In genomic region chr9:128685022-128685332, GRCh38 we compare ENCODE assay signal across 8 cellular contexts. TPM values are rescaled to one million over a fixed set of nuclear protein-coding genes. Genes with fewer than 3 reads are reported as not detected.
DNase-seq lines count a peak whose midpoint lies in the region; ATAC-seq and TF ChIP-seq lines count a peak whose summit lies in the region.

No MANE protein-coding gene starts in this region.

- H3K36me3 Mint-ChIP-seq in activated CD4-positive, alpha-beta T cell treated with anti-CD3 and anti-CD28 coated beads, Interleukin-2, amount 10 ng/mL, durations not matched to agents 7 days and 5 days (ENCODE audit: low read depth): peaks cover 12% of the 10 kb centered on the region

- H3K9me2 ChIP-seq in hepatocyte (replicated peaks; ENCODE audit: insufficient read depth): no peaks in the 10 kb centered on the region

- H3K9me3 Mint-ChIP-seq in activated CD4-positive, alpha-beta T cell treated with anti-CD3 and anti-CD28 coated beads, Interleukin-2, amount 10 ng/mL, durations not matched to agents 7 days and 5 days: no peaks in the 10 kb centered on the region

- H3K4me2 ChIP-seq in hepatocyte: peak overlapping the region; percentile 98

- no peaks in the 10 kb centered on the region for H3K36me3 ChIP-seq in hepatocyte (replicated peaks; ENCODE audit: insufficient read depth, low read depth)
- H3K36me3 ChIP-seq in suprapubic skin: no peaks in the 10 kb centered on the region

- H3K27ac Mint-ChIP-seq in activated CD4-positive, alpha-beta T cell treated with anti-CD3 and anti-CD28 coated beads, Interleukin-2, amount 10 ng/mL, durations not matched to agents 7 days and 5 days: peak overlapping the region; percentile 99

- peak overlapping the region; percentile 99 for H3K4me3 Mint-ChIP-seq in activated CD4-positive, alpha-beta T cell treated with anti-CD3 and anti-CD28 coated beads, Interleukin-2, amount 10 ng/mL, durations not matched to agents 7 days and 5 days

- no peaks in the 10 kb centered on the region for H3K27me3 Mint-ChIP-seq in activated CD4-positive, alpha-beta T cell treated with anti-CD3 and anti-CD28 coated beads, Interleukin-2, amount 10 ng/mL, durations not matched to agents 7 days and 5 days

- POLR2A ChIA-PET in activated CD4-positive, alpha-beta T cell treated with anti-CD3 and anti-CD28 coated beads, Interleukin-2, amount 10 ng/mL, durations not matched to agents 7 days and 5 days (lab: Charles Lee): no interaction called here

- H2AFZ ChIP-seq in hepatocyte: no peak overlapping the region

- TF ChIP-seq POLR2A in suprapubic skin (IDR thresholded peaks at IDR 0.05): no peak

- H3K79me2 ChIP-seq in hepatocyte: peaks cover 48% of the 10 kb centered on the region

- TF ChIP-seq CTCF in VCaP (conservative IDR thresholded peaks at IDR 0.05): no peak
- no peak for TF ChIP-seq CTCF in hepatocyte (IDR thresholded peaks at IDR 0.05; ENCODE audit: poor library complexity)
- no peak for TF ChIP-seq CTCF in suprapubic skin (IDR thresholded peaks at IDR 0.05)

- CTCF ChIA-PET in activated CD4-positive, alpha-beta T cell treated with anti-CD3 and anti-CD28 coated beads, Interleukin-2, amount 10 ng/mL, durations not matched to agents 7 days and 5 days (lab: Charles Lee): interaction anchor here (0.6 to 2.7 kb wide), 5 partner anchors 10 to 261 kb away, joined by 3 to 15 read pairs (median 4); partner anchors contain the start of genes ENDOG and PKN3

- DNase-seq in activated CD4-positive, alpha-beta T cell treated with anti-CD3 and anti-CD28 coated beads, Interleukin-2, amount 10 ng/mL, durations not matched to agents 7 days and 5 days: no peak
- DNase-seq in activated CD4-positive, alpha-beta T cell treated with anti-CD3 and anti-CD28 coated beads, Interleukin-2, amount 50 U/mL, for 48 hours: no peak
- DNase-seq in hepatocyte (ENCODE audit: low spot score) (no peak), suprapubic skin (ENCODE audit: low spot score in 2 of 2) (no peak), iPS-NIHi11 (ENCODE audit: low spot score) (no peak)
- no peak for DNase-seq in stimulated activated CD4-positive, alpha-beta T cell treated with anti-CD3 and anti-CD28 coated beads, Interleukin-4, amount 100 ng/mL, for 1 hour

- peaks cover 33% of the 10 kb centered on the region for H3K4me1 ChIP-seq in hepatocyte (ENCODE audit: insufficient read depth)
- peaks cover 44% of the 10 kb centered on the region for H3K4me1 ChIP-seq in suprapubic skin

- H3K4me1 Mint-ChIP-seq in activated CD4-positive, alpha-beta T cell treated with anti-CD3 and anti-CD28 coated beads, Interleukin-2, amount 10 ng/mL, durations not matched to agents 7 days and 5 days: peaks cover 53% of the 10 kb centered on the region

- H3K27ac ChIP-seq in VCaP (peak overlapping the region; percentile 94), hepatocyte (peak overlapping the region; percentile 99), suprapubic skin (peak overlapping the region; percentile 94)

- no peaks in the 10 kb centered on the region for H4K20me1 ChIP-seq in hepatocyte (ENCODE audit: insufficient read depth, poor library complexity, severe bottlenecking)

- WGBS in hepatocyte (ENCODE audit: low lambda C conversion rate, missing lambda C conversion rate): 74% methylated on average over 2 of the region's 2 CpGs
- 69% methylated on average over 2 of the region's 2 CpGs for WGBS in suprapubic skin

- no peak for ATAC-seq in GM19035 (IDR thresholded peaks at IDR 0.05; ENCODE audit: unreplicated experiment)

- H3K4me3 ChIP-seq in hepatocyte: no peak overlapping the region
- H3K4me3 ChIP-seq in suprapubic skin: peak overlapping the region; percentile 70

- H3K9me3 ChIP-seq in hepatocyte (ENCODE audit: low read depth) (no peaks in the 10 kb centered on the region), suprapubic skin (no peaks in the 10 kb centered on the region)

- H3K27me3 ChIP-seq in hepatocyte: no peaks in the 10 kb centered on the region
- H3K27me3 ChIP-seq in suprapubic skin: no peaks in the 10 kb centered on the region

- no peak for TF ChIP-seq EP300 in suprapubic skin (IDR thresholded peaks at IDR 0.05)

RNA-seq across cellular contexts. Expression of gene SET, which starts 4.0 kb away (rescaled TPM):
- 100 to 1,000 TPM; 476 to 482 TPM for total RNA-seq in activated CD4-positive, alpha-beta T cell treated with anti-CD3 and anti-CD28 coated beads, Interleukin-2, amount 10 ng/mL, durations not matched to agents 7 days and 5 days
- total RNA-seq in hepatocyte (343 and 416 TPM in 2 replicates), suprapubic skin (100 to 1,000 TPM; 101 to 166 (median 161) TPM)
- 213 and 217 TPM in 2 replicates for polyA plus RNA-seq in hepatocyte

RNA-seq across cellular contexts. Expression of gene PKN3, which starts 17.3 kb away (rescaled TPM):
- total RNA-seq in activated CD4-positive, alpha-beta T cell treated with anti-CD3 and anti-CD28 coated beads, Interleukin-2, amount 10 ng/mL, durations not matched to agents 7 days and 5 days: 1 to 10 TPM; 8.2 to 9.1 TPM
- total RNA-seq in hepatocyte (4.0 and 4.5 TPM in 2 replicates), suprapubic skin (1 to 10 TPM; 3.4 to 6.0 (median 4.4) TPM)
- 3.7 and 9.4 TPM in 2 replicates for polyA plus RNA-seq in hepatocyte

RNA-seq across cellular contexts. Expression of gene DYNC2I2, which starts 28.3 kb away (rescaled TPM):
- total RNA-seq in activated CD4-positive, alpha-beta T cell treated with anti-CD3 and anti-CD28 coated beads, Interleukin-2, amount 10 ng/mL, durations not matched to agents 7 days and 5 days: 10 to 100 TPM; 60.6 to 68.3 TPM
- total RNA-seq in hepatocyte (32.4 and 39.9 TPM in 2 replicates), suprapubic skin (10 to 100 TPM; 43.5 to 52.4 (median 45.8) TPM)
- 78.7 and 91.8 TPM in 2 replicates for polyA plus RNA-seq in hepatocyte

RNA-seq across cellular contexts. Expression of gene ZDHHC12, which starts 39.0 kb away (rescaled TPM):
- 10 to 100 TPM; 86.3 to 91.5 TPM for total RNA-seq in activated CD4-positive, alpha-beta T cell treated with anti-CD3 and anti-CD28 coated beads, Interleukin-2, amount 10 ng/mL, durations not matched to agents 7 days and 5 days
- total RNA-seq in hepatocyte (26.2 and 33.5 TPM in 2 replicates), suprapubic skin (10 to 100 TPM; 31.5 to 90.5 (median 75.0) TPM)
- 76.3 and 84.9 TPM in 2 replicates for polyA plus RNA-seq in hepatocyte
